In genomic region chr21:21165063-21165645, GRCh38 we compare ENCODE assay signal across 16 cellular contexts.
A peak's percentile ranks its signal among the peaks of the same experiment; 100 is the strongest.
DNase-seq lines count a peak whose midpoint lies in the region; ATAC-seq and TF ChIP-seq lines count a peak whose summit lies in the region.
"Had no signal": no experiment of that assay in that cellular context is flagged by ENCODE, and none has a peak within 500 bp of the region (broad histone marks: within the 10 kb centered on the region; RNA-seq: fewer than 3 reads in every experiment).

No MANE protein-coding gene starts in this region.

- TF ChIP-seq CTCF in AG09309 (IDR thresholded peaks at IDR 0.05; ENCODE audit: control insufficient read depth, insufficient read depth, low read depth, low read length, missing control alignments), result no peak

- H3K27ac ChIP-seq in muscle layer of duodenum (ENCODE audit: low read length), result peak overlapping the region; percentile 25
- H3K27ac ChIP-seq: BLaER1 treated with 17β-estradiol and CSF1 and Interleukin-3, amounts not matched to agents 10 nM and 100 nM had no signal

- ATAC-seq in natural killer cell treated with Interleukin-12 subunit alpha and Interleukin-12 subunit beta and Interleukin-15 and Interleukin-18, amount 100 ng/mL, for 72 hours, result no peak
- no peak for ATAC-seq in T-helper 17 cell

- H3K4me1 ChIP-seq in muscle layer of duodenum (ENCODE audit: control insufficient read depth in 1 of 2, insufficient read depth in 2 of 2, low read length in 2 of 2), result peaks cover 6 to 8% of the 10 kb centered on the region in 2 donors

- no peaks in the 10 kb centered on the region for H3K36me3 Mint-ChIP-seq in natural killer cell treated with Interleukin-12 subunit alpha and Interleukin-12 subunit beta and Interleukin-15 and Interleukin-18, amount 100 ng/mL, for 72 hours
- no peaks in the 10 kb centered on the region for H3K36me3 Mint-ChIP-seq in T-helper 17 cell (ENCODE audit: low read depth)
- H3K36me3 Mint-ChIP-seq: brain, naive B cell had no signal

- H3K4me3 ChIP-seq in AG09309 (ENCODE audit: control insufficient read depth, low read depth, low read length), result no peak overlapping the region
- no peak overlapping the region for H3K4me3 ChIP-seq in muscle layer of duodenum (ENCODE audit: low read depth in 1 of 2, low read length in 2 of 2)
- H3K4me3 ChIP-seq: BLaER1 treated with 17β-estradiol and CSF1 and Interleukin-3, amounts not matched to agents 10 nM and 100 nM had no signal

- peak overlapping the region in 1 of 2 donors; percentile 53 for H3K27ac Mint-ChIP-seq in natural killer cell treated with Interleukin-12 subunit alpha and Interleukin-12 subunit beta and Interleukin-15 and Interleukin-18, amount 100 ng/mL, for 72 hours
- H3K27ac Mint-ChIP-seq in T-helper 17 cell, result no peak overlapping the region
- H3K27ac Mint-ChIP-seq: activated B cell treated with CpG ODN at 0.5 μM for 24 hours, brain, naive B cell had no signal

- no peak overlapping the region for H3K4me3 Mint-ChIP-seq in natural killer cell treated with Interleukin-12 subunit alpha and Interleukin-12 subunit beta and Interleukin-15 and Interleukin-18, amount 100 ng/mL, for 72 hours
- no peak overlapping the region for H3K4me3 Mint-ChIP-seq in T-helper 17 cell
- H3K4me3 Mint-ChIP-seq: activated B cell treated with CpG ODN at 0.5 μM for 24 hours, brain, naive B cell had no signal

- H3K9me3 Mint-ChIP-seq in natural killer cell treated with Interleukin-12 subunit alpha and Interleukin-12 subunit beta and Interleukin-15 and Interleukin-18, amount 100 ng/mL, for 72 hours, result no peaks in the 10 kb centered on the region
- H3K9me3 Mint-ChIP-seq: activated B cell treated with CpG ODN at 0.5 μM for 24 hours had no signal

- peaks cover 0 to 6% of the 10 kb centered on the region in 2 donors for H3K4me1 Mint-ChIP-seq in natural killer cell treated with Interleukin-12 subunit alpha and Interleukin-12 subunit beta and Interleukin-15 and Interleukin-18, amount 100 ng/mL, for 72 hours (ENCODE audit: low read depth in 2 of 2)
- H3K4me1 Mint-ChIP-seq in T-helper 17 cell, result no peaks in the 10 kb centered on the region

- H3K27me3 ChIP-seq in muscle layer of duodenum (ENCODE audit: low read depth, low read length), result no peaks in the 10 kb centered on the region
- H3K27me3 ChIP-seq: BLaER1 treated with 17β-estradiol and CSF1 and Interleukin-3, amounts not matched to agents 10 nM and 100 nM had no signal

- DNase-seq in AG09309 (ENCODE audit: low read depth), result peak; percentile 34
- DNase-seq in LHCN-M2 (ENCODE audit: low read depth), result peak; percentile 95
- DNase-seq in dedifferentiated amniotic fluid mesenchymal stem cell (ENCODE audit: extremely low spot score), result peak; percentile 95
- DNase-seq in COLO829 (ENCODE audit: low spot score), result no peak
- DNase-seq in NCI-H1092 treated with DMSO at 0.1 percent for 48 hours (lab: John Stamatoyannopoulos, UW), result no peak
- DNase-seq in natural killer cell treated with Interleukin-12 subunit alpha and Interleukin-12 subunit beta and Interleukin-15 and Interleukin-18, amount 100 ng/mL, for 72 hours (ENCODE audit: low spot score), result no peak
- no peak for DNase-seq in T-helper 17 cell
- DNase-seq: activated B cell treated with CpG ODN at 0.5 μM for 24 hours; naive B cell; NCI-H1048; NCI-H524 treated with DMSO at 0.1 percent for 48 hours; SHP77; stimulated activated CD4-positive, alpha-beta T cell treated with anti-CD3 and anti-CD28 coated beads, Interleukin-12 subunit alpha, Interleukin-12 subunit beta, amount 100 ng/mL, for 4 hours had no signal

- no peaks in the 10 kb centered on the region for H3K9me3 ChIP-seq in muscle layer of duodenum (ENCODE audit: control insufficient read depth in 1 of 2, low read length in 2 of 2)
- H3K9me3 ChIP-seq in T-helper 17 cell (ENCODE audit: control insufficient read depth, low read length, poor library complexity, severe bottlenecking), result no peaks in the 10 kb centered on the region

- no peaks in the 10 kb centered on the region for H3K27me3 Mint-ChIP-seq in natural killer cell treated with Interleukin-12 subunit alpha and Interleukin-12 subunit beta and Interleukin-15 and Interleukin-18, amount 100 ng/mL, for 72 hours
- no peaks in the 10 kb centered on the region for H3K27me3 Mint-ChIP-seq in T-helper 17 cell
- H3K27me3 Mint-ChIP-seq: activated B cell treated with CpG ODN at 0.5 μM for 24 hours, naive B cell had no signal

- no peaks in the 10 kb centered on the region for H3K36me3 ChIP-seq in muscle layer of duodenum (ENCODE audit: control insufficient read depth in 1 of 2, insufficient read depth in 2 of 2, low read length in 2 of 2)
- H3K36me3 ChIP-seq: BLaER1 treated with 17β-estradiol and CSF1 and Interleukin-3, amounts not matched to agents 10 nM and 100 nM had no signal

Comparison
In these comparisons a context has a peak if more than half of its experiments do, and no peak if none do; other contexts are left out.
1. DNase-seq: peak in AG09309 (single experiment), LHCN-M2 (single experiment) and dedifferentiated amniotic fluid mesenchymal stem cell (single experiment); none in COLO829 (single experiment), NCI-H1092 treated with DMSO at 0.1 percent for 48 hours (single experiment), natural killer cell treated with Interleukin-12 subunit alpha and Interleukin-12 subunit beta and Interleukin-15 and Interleukin-18, amount 100 ng/mL, for 72 hours (single experiment) and T-helper 17 cell (0 of 3).